In genomic region chr1:65429806-65430205, GRCh38 we compare ENCODE assay signal across 10 cellular contexts. TPM values are rescaled to one million over a fixed set of nuclear protein-coding genes. Genes with fewer than 3 reads are reported as not detected.
DNase-seq lines count a peak whose midpoint lies in the region; ATAC-seq and TF ChIP-seq lines count a peak whose summit lies in the region.
"Had no signal": no experiment of that assay in that cellular context is flagged by ENCODE, and none has a peak within 500 bp of the region (broad histone marks: within the 10 kb centered on the region; RNA-seq: fewer than 3 reads in every experiment).

No MANE protein-coding gene starts in this region.

- H3K27me3 Mint-ChIP-seq in activated naive CD8-positive, alpha-beta T cell treated with anti-CD3 and anti-CD28 coated beads for 36 hours = no peaks in the 10 kb centered on the region
- H3K27me3 Mint-ChIP-seq in activated T-cell treated with anti-CD3 and anti-CD28 coated beads, Interleukin-2, amount 50 U/mL, for 24 hours = no peaks in the 10 kb centered on the region

- H3K27ac Mint-ChIP-seq in activated naive CD8-positive, alpha-beta T cell treated with anti-CD3 and anti-CD28 coated beads for 36 hours = no peak overlapping the region
- no peak overlapping the region for H3K27ac Mint-ChIP-seq in activated T-cell treated with anti-CD3 and anti-CD28 coated beads, Interleukin-2, amount 50 U/mL, for 24 hours

- no peak overlapping the region for H3K4me3 Mint-ChIP-seq in activated naive CD8-positive, alpha-beta T cell treated with anti-CD3 and anti-CD28 coated beads for 36 hours
- H3K4me3 Mint-ChIP-seq in activated T-cell treated with anti-CD3 and anti-CD28 coated beads, Interleukin-2, amount 50 U/mL, for 24 hours = no peak overlapping the region

- peak; percentile 62 for ATAC-seq in SK-N-SH treated with all-trans-retinoic acid at 6 μM for 48 hours

- no peaks in the 10 kb centered on the region for H3K9me3 Mint-ChIP-seq in activated naive CD8-positive, alpha-beta T cell treated with anti-CD3 and anti-CD28 coated beads for 36 hours
- H3K9me3 Mint-ChIP-seq in activated T-cell treated with anti-CD3 and anti-CD28 coated beads, Interleukin-2, amount 50 U/mL, for 24 hours = no peaks in the 10 kb centered on the region

- peaks cover 1% of the 10 kb centered on the region for H3K4me1 Mint-ChIP-seq in activated naive CD8-positive, alpha-beta T cell treated with anti-CD3 and anti-CD28 coated beads for 36 hours
- peaks cover 6% of the 10 kb centered on the region for H3K4me1 Mint-ChIP-seq in activated T-cell treated with anti-CD3 and anti-CD28 coated beads, Interleukin-2, amount 50 U/mL, for 24 hours (ENCODE audit: low read depth)

- DNase-seq in ELR (ENCODE audit: low read depth) (peak; percentile 89), fibroblast of peridontal ligament (ENCODE audit: extremely low read depth) (peak; percentile 79), renal cortical epithelial cell (ENCODE audit: low read depth) (peak; percentile 98), LoVo (ENCODE audit: low spot score) (no peak), Kasumi-1 (lab: John Stamatoyannopoulos, UW) (no peak)
- no peak for DNase-seq in activated naive CD8-positive, alpha-beta T cell treated with anti-CD3 and anti-CD28 coated beads for 36 hours
- no peak for DNase-seq in activated T-cell treated with anti-CD3 and anti-CD28 coated beads, Interleukin-2, amount 50 U/mL, for 24 hours
- DNase-seq: DND-41; stimulated activated CD4-positive, alpha-beta T cell treated with anti-CD3 and anti-CD28 coated beads, Interleukin-12 subunit alpha, Interleukin-12 subunit beta, amount 100 ng/mL, for 4 hours had no signal

- peaks cover 15% of the 10 kb centered on the region for H3K36me3 Mint-ChIP-seq in activated naive CD8-positive, alpha-beta T cell treated with anti-CD3 and anti-CD28 coated beads for 36 hours
- peaks cover 61% of the 10 kb centered on the region for H3K36me3 Mint-ChIP-seq in activated T-cell treated with anti-CD3 and anti-CD28 coated beads, Interleukin-2, amount 50 U/mL, for 24 hours (ENCODE audit: low read depth)

TF ChIP-seq in SK-N-SH treated with all-trans-retinoic acid at 6 μM for 48 hours, 23 proteins besides CTCF, POLR2A, EP300 and RAD21:
- TF ChIP-seq ZFP3 (CRISPR knock-in tag; IDR thresholded peaks at IDR 0.05) (peak; percentile 21; the same call in 1 of the 2 replicates), BACH2 (CRISPR knock-in tag; IDR thresholded peaks at IDR 0.05; ENCODE audit: borderline replicate concordance) (no peak)
- TF ChIP-seq, protein P1, sequence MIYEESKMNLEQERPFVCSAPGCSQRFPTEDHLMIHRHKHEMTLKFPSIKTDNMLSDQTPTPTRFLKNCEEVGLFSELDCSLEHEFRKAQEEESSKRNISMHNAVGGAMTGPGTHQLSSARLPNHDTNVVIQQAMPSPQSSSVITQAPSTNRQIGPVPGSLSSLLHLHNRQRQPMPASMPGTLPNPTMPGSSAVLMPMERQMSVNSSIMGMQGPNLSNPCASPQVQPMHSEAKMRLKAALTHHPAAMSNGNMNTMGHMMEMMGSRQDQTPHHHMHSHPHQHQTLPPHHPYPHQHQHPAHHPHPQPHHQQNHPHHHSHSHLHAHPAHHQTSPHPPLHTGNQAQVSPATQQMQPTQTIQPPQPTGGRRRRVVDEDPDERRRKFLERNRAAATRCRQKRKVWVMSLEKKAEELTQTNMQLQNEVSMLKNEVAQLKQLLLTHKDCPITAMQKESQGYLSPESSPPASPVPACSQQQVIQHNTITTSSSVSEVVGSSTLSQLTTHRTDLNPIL (CRISPR knock-in tag; IDR thresholded peaks at IDR 0.05; ENCODE audit: low read depth) = no peak

RNA-seq across cellular contexts. Expression of gene LEPR, which starts 9.3 kb away (rescaled TPM):
- 51.1 and 128 TPM in 2 replicates for total RNA-seq in renal cortical epithelial cell
- 1 to 10 TPM; 1.6 to 2.2 TPM for total RNA-seq in activated naive CD8-positive, alpha-beta T cell treated with anti-CD3 and anti-CD28 coated beads for 36 hours

RNA-seq across cellular contexts. Expression of gene LEPROT, which starts 9.3 kb away (rescaled TPM):
- total RNA-seq in renal cortical epithelial cell = 111 and 217 TPM in 2 replicates
- 10 to 100 TPM; 10.9 to 11.3 TPM for total RNA-seq in activated naive CD8-positive, alpha-beta T cell treated with anti-CD3 and anti-CD28 coated beads for 36 hours

Comparison
In these comparisons a context has a peak if more than half of its experiments do, and no peak if none do; other contexts are left out.
1. DNase-seq: peak in ELR (single experiment), fibroblast of peridontal ligament (single experiment) and renal cortical epithelial cell (single experiment); none in LoVo (single experiment), activated naive CD8-positive, alpha-beta T cell treated with anti-CD3 and anti-CD28 coated beads for 36 hours (single experiment), activated T-cell treated with anti-CD3 and anti-CD28 coated beads, Interleukin-2, amount 50 U/mL, for 24 hours (single experiment) and Kasumi-1 (0 of 2).
2. RNA of gene LEPR, which starts 9.3 kb away (total RNA-seq): 51.1 to 128 TPM in renal cortical epithelial cell; 1.6 to 2.2 TPM in activated naive CD8-positive, alpha-beta T cell treated with anti-CD3 and anti-CD28 coated beads for 36 hours; every median in the first group is over 10 times any median in the second.